ENCODE assay signal across 18 cellular contexts in the genomic region with DNA sequence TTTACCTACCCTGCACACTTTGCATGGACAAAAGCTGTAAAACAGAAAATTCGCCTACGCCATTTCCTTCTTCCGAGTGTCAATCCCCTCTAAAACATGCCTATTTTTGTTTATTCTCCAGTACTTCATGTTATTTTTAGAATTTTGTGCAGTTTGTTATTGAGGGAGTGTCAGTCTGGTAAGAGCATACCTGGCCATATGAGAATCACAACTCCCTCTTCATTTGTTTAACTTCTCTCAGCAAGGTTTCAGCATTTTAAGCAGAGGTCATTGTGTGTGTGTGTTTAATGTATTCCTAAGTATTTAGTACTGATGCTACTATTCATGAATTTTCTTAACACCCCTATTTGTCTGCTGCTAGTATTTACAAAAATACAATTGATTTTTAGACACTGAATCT.
"Had no signal": no experiment of that assay in that cellular context is flagged by ENCODE, and none has a peak within 500 bp of the region (broad histone marks: within the 10 kb centered on the region; RNA-seq: fewer than 3 reads in every experiment).

No MANE protein-coding gene starts in this region.

- H3K9me3 ChIP-seq: heart right ventricle, SK-N-SH, tibial artery had no signal

- DNase-seq: activated effector memory CD4-positive, alpha-beta T cell treated with anti-CD3 and anti-CD28 coated beads, Interleukin-2, amount 50 U/mL, for 16 hours; activated naive CD8-positive, alpha-beta T cell treated with anti-CD3 and anti-CD28 coated beads, Interleukin-2, amount 10 ng/mL, durations not matched to agents 7 days and 5 days; anterior cingulate cortex; cerebellar nuclear complex; effector memory CD4-positive, alpha-beta T cell; heart right ventricle; naive B cell; posterior cingulate gyrus; SK-N-SH; stimulated activated CD4-positive, alpha-beta T cell treated with anti-CD3 and anti-CD28 coated beads, Interleukin-2, amount 100 ng/mL, for 48 hours; stimulated activated naive CD4-positive, alpha-beta T cell; T-cell; T-helper 9 cell; tibial artery had no signal

- H3K4me3 Mint-ChIP-seq: activated naive CD8-positive, alpha-beta T cell treated with anti-CD3 and anti-CD28 coated beads, Interleukin-2, amount 10 ng/mL, durations not matched to agents 7 days and 5 days; dendritic cell treated with granulocyte-macrophage colony-stimulating factor and Interleukin-4, amounts not matched to agents 40 ng/mL and 50 ng/mL, for 4 days; naive B cell; T-cell had no signal

- ATAC-seq: activated CD4-positive, CD25-positive, alpha-beta regulatory T cell treated with anti-CD3 and anti-CD28 coated beads, Interleukin-2, amount 50 U/mL, for 24 hours; heart right ventricle; T-cell had no signal

- FAIRE-seq: frontal cortex had no signal

- H3K27me3 ChIP-seq: heart right ventricle, tibial artery had no signal

- H3K9me3 Mint-ChIP-seq: dendritic cell treated with granulocyte-macrophage colony-stimulating factor and Interleukin-4, amounts not matched to agents 40 ng/mL and 50 ng/mL, for 4 days had no signal

- H3K4me3 ChIP-seq: heart right ventricle, lung, tibial artery had no signal

- H3K27ac Mint-ChIP-seq: activated naive CD8-positive, alpha-beta T cell treated with anti-CD3 and anti-CD28 coated beads, Interleukin-2, amount 10 ng/mL, durations not matched to agents 7 days and 5 days; dendritic cell treated with granulocyte-macrophage colony-stimulating factor and Interleukin-4, amounts not matched to agents 40 ng/mL and 50 ng/mL, for 4 days; naive B cell; T-cell had no signal

- H3K27ac ChIP-seq: heart right ventricle, tibial artery had no signal

- H3K27me3 Mint-ChIP-seq: dendritic cell treated with granulocyte-macrophage colony-stimulating factor and Interleukin-4, amounts not matched to agents 40 ng/mL and 50 ng/mL, for 4 days; naive B cell; T-cell had no signal
